18 cellular contexts compared by ENCODE assay signal in genomic region chr6:136718486-136718885, GRCh38.
DNase-seq lines count a peak whose midpoint lies in the region; ATAC-seq, FAIRE-seq and TF ChIP-seq lines count a peak whose summit lies in the region.
"Had no signal": no experiment of that assay in that cellular context is flagged by ENCODE, and none has a peak within 500 bp of the region (broad histone marks: within the 10 kb centered on the region; RNA-seq: fewer than 3 reads in every experiment).

No MANE protein-coding gene starts in this region.

- H2AFZ ChIP-seq in OCI-LY7 (ENCODE audit: low read length) (no peak overlapping the region), GM12878 (ENCODE audit: control insufficient read depth, low read depth, low read length) (no peak overlapping the region)

- TF ChIP-seq CTCF in heart left ventricle (IDR thresholded peaks at IDR 0.05) (no peak), OCI-LY7 (conservative IDR thresholded peaks at IDR 0.05; ENCODE audit: low read length) (no peak; the same call in 1 of the 2 replicates), GM12878 (IDR thresholded peaks at IDR 0.05 in 2 of 3, conservative IDR thresholded peaks at IDR 0.05 in 1 of 3; ENCODE audit: control insufficient read depth in 2 of 3, extremely low read depth in 1 of 3, insufficient read depth in 1 of 3, low read depth in 3 of 3, low read length in 3 of 3) (no peak)

- ATAC-seq in heart left ventricle (no peak), GM12878 (no peak)
- no peak for ATAC-seq in stimulated activated memory B cell treated with anti-CD40 and anti-IgM and Interleukin-4, amounts not matched to agents 10 μg/mL and 1 μg/mL and 100 μg/mL, for 72 hours
- ATAC-seq: HepG2 had no signal

- H3K4me1 Mint-ChIP-seq in stimulated activated memory B cell treated with anti-CD40 and anti-IgM and Interleukin-4, amounts not matched to agents 10 μg/mL and 1 μg/mL and 100 μg/mL, for 72 hours, result peaks cover 51% of the 10 kb centered on the region

- H3K9me3 ChIP-seq in heart left ventricle (peaks cover 0 to 9% (median 4%) of the 10 kb centered on the region in 12 donors), OCI-LY7 (ENCODE audit: low read length) (peaks cover 8% of the 10 kb centered on the region; the same call in 1 of the 2 replicates), GM12878 (replicated peaks; ENCODE audit: control insufficient read depth, insufficient read depth, low read length) (no peaks in the 10 kb centered on the region; the same call in 1 of the 3 replicates)

- H3K4me2 ChIP-seq in OCI-LY7 (ENCODE audit: low read length) (peak overlapping the region; percentile 99), GM12878 (ENCODE audit: control insufficient read depth, insufficient read depth) (peak overlapping the region; percentile 84)

- CTCF ChIA-PET in OCI-LY7 (lab: Charles Lee; ENCODE audit: unreplicated experiment), result interaction anchor here (1.0 to 5.7 kb wide), 3 partner anchors 54 to 74 kb away, joined by 3 to 43 read pairs (median 9); partner anchors contain the start of gene MAP3K5
- CTCF ChIA-PET in GM12878 (lab: Yijun Ruan, JAX), result interaction anchor here (0.7 to 7.9 kb wide), 12 partner anchors 8 to 453 kb away, joined by 3 to 136 read pairs (median 12); partner anchors contain the start of gene MAP3K5

- 19 to 52% (median 31%) methylated on average over 1 of the region's 1 CpG for WGBS in heart left ventricle, 4 donors
- WGBS in GM12878 (ENCODE audit: insufficient coverage, insufficient replicate concordance, low lambda C conversion rate, missing lambda C conversion rate), result 92% methylated on average over 1 of the region's 1 CpG

- no peak overlapping the region for H3K4me3 Mint-ChIP-seq in stimulated activated memory B cell treated with anti-CD40 and anti-IgM and Interleukin-4, amounts not matched to agents 10 μg/mL and 1 μg/mL and 100 μg/mL, for 72 hours

- peak overlapping the region; percentile 74 for H3K27ac Mint-ChIP-seq in stimulated activated memory B cell treated with anti-CD40 and anti-IgM and Interleukin-4, amounts not matched to agents 10 μg/mL and 1 μg/mL and 100 μg/mL, for 72 hours

- H3K4me1 ChIP-seq in heart left ventricle (peaks cover 0 to 54% (median 25%) of the 10 kb centered on the region in 12 donors), OCI-LY7 (ENCODE audit: insufficient read depth, low read length, poor library complexity, severe bottlenecking) (peaks cover 64% of the 10 kb centered on the region), GM12878 (ENCODE audit: control insufficient read depth, insufficient read depth, low read length) (peaks cover 41% of the 10 kb centered on the region)
- H3K4me1 ChIP-seq: SJSA1 had no signal

- H3K27ac ChIP-seq in heart left ventricle, result peak overlapping the region in 9 of 12 donors; percentile 20 to 78 (median 54)
- H3K27ac ChIP-seq in OCI-LY7 (ENCODE audit: low read depth, low read length, poor library complexity, severe bottlenecking), result peak overlapping the region; percentile 93
- peak overlapping the region; percentile 97 for H3K27ac ChIP-seq in GM12878 (ENCODE audit: control insufficient read depth, insufficient read depth)
- H3K27ac ChIP-seq: SJSA1 had no signal

- H3K9me3 Mint-ChIP-seq in stimulated activated memory B cell treated with anti-CD40 and anti-IgM and Interleukin-4, amounts not matched to agents 10 μg/mL and 1 μg/mL and 100 μg/mL, for 72 hours, result no peaks in the 10 kb centered on the region

- H3K36me3 Mint-ChIP-seq in stimulated activated memory B cell treated with anti-CD40 and anti-IgM and Interleukin-4, amounts not matched to agents 10 μg/mL and 1 μg/mL and 100 μg/mL, for 72 hours, result peaks cover 7% of the 10 kb centered on the region

- no peak overlapping the region for H3K4me3 ChIP-seq in heart left ventricle
- H3K4me3 ChIP-seq in OCI-LY7 (ENCODE audit: low read depth, low read length, poor library complexity, severe bottlenecking), result no peak overlapping the region
- no peak overlapping the region for H3K4me3 ChIP-seq in GM12878
- H3K4me3 ChIP-seq: SJSA1 had no signal

- TF ChIP-seq POLR2A in heart left ventricle (IDR thresholded peaks at IDR 0.05), result no peak
- no peak for TF ChIP-seq POLR2A in GM12878 (IDR thresholded peaks at IDR 0.05; ENCODE audit: low read depth, low read length)

- no peak for TF ChIP-seq RAD21 in GM12878 (IDR thresholded peaks at IDR 0.05; ENCODE audit: insufficient read depth, low read depth, low read length)

- H3K27me3 Mint-ChIP-seq in stimulated activated memory B cell treated with anti-CD40 and anti-IgM and Interleukin-4, amounts not matched to agents 10 μg/mL and 1 μg/mL and 100 μg/mL, for 72 hours, result no peaks in the 10 kb centered on the region

- no TSS peak for BruUV-seq in OCI-LY7 (replicated peaks; lab: Mats Ljungman, UMichigan)
- no TSS peak for BruUV-seq in GM12878 (replicated peaks; lab: Mats Ljungman, UMichigan)

- H4K20me1 ChIP-seq in OCI-LY7 (ENCODE audit: insufficient read depth, low read length) (no peaks in the 10 kb centered on the region), GM12878 (ENCODE audit: control insufficient read depth, insufficient read depth) (no peaks in the 10 kb centered on the region)

- no peak for FAIRE-seq in GM12878 (lab: Jason Lieb, UNC)
- FAIRE-seq: H1, HepG2 had no signal

- peak overlapping the region; percentile 21 for H3K9ac ChIP-seq in GM12878 (ENCODE audit: control insufficient read depth, insufficient read depth, low read length)

- no peaks in the 10 kb centered on the region for H3K9me2 ChIP-seq in OCI-LY7 (ENCODE audit: insufficient read depth, low read length)

- no peak for DNase-seq in heart left ventricle
- no peak for DNase-seq in cardiac septum (ENCODE audit: low spot score)
- DNase-seq in OCI-LY7 (ENCODE audit: low spot score), result no peak
- DNase-seq in GM12878 (ENCODE audit: low read depth, low spot score), result no peak
- DNase-seq in stimulated activated naive CD4-positive, alpha-beta T cell treated with Interleukin-2 at 50 U/mL for 16 hours (lab: John Stamatoyannopoulos, UW), result no peak
- no peak for DNase-seq in C1 segment of cervical spinal cord (lab: John Stamatoyannopoulos, UW)
- no peak for DNase-seq in occipital lobe (lab: John Stamatoyannopoulos, UW)
- DNase-seq: 8988T, DMS53, Karpas-422, NCI-H1417 treated with DMSO at 0.1 percent for 48 hours, NCI-H2029, NCI-H510A treated with DMSO at 0.1 percent for 48 hours, RPMI8226 had no signal

- no peak for TF ChIP-seq EP300 in GM12878 (IDR thresholded peaks at IDR 0.05; ENCODE audit: borderline replicate concordance in 1 of 2, control insufficient read depth in 1 of 2, low read depth in 2 of 2, low read length in 2 of 2)

- SMC1A ChIA-PET in GM12878 (lab: Charles Lee; ENCODE audit: uncharacterized antibody, unreplicated experiment), result interaction anchor here (1.1 to 20.2 kb wide), 14 partner anchors 9 to 125 kb away, joined by 3 to 446 read pairs (median 18); partner anchors contain the start of gene MAP3K5

- RAD21 ChIA-PET in GM12878 (lab: Charles Lee; ENCODE audit: unreplicated experiment), result interaction anchor here (0.9 to 14.4 kb wide), 16 partner anchors 11 to 73 kb away, joined by 3 to 405 read pairs (median 18); partner anchors contain the start of gene MAP3K5

- H3K79me2 ChIP-seq in OCI-LY7 (ENCODE audit: insufficient read depth, low read depth, low read length) (peaks cover 74% of the 10 kb centered on the region; the same call in 1 of the 2 replicates), GM12878 (ENCODE audit: control insufficient read depth, insufficient read depth, low read length) (peaks cover 82% of the 10 kb centered on the region)

- H3K27me3 ChIP-seq in heart left ventricle (no peaks in the 10 kb centered on the region), GM12878 (replicated peaks in 1 of 2; ENCODE audit: control insufficient read depth in 2 of 2, insufficient read depth in 2 of 2, low read length in 1 of 2) (no peaks in the 10 kb centered on the region)
- H3K27me3 ChIP-seq: SJSA1 had no signal

- intact Hi-C loops in heart left ventricle (cut with DNase I) (loop anchor here in 4 of 10 donors (5.0 to 10.0 kb wide), 3 partner anchors 44 to 74 kb away; partner anchors contain the start of gene MAP3K5 (in 2 of the 4)), cardiac septum (cut with DNase I) (loop anchor here (5.0 kb wide), 1 partner anchor 71 kb away; no protein-coding TSS in a partner anchor), OCI-LY7 (cut with micrococcal nuclease; ENCODE audit: unreplicated experiment) (loop anchor here (10.0 kb wide), 1 partner anchor 1036 kb away; no protein-coding TSS in a partner anchor), GM12878 (cut with micrococcal nuclease; ENCODE audit: unreplicated experiment) (no loop called here)

- POLR2A ChIA-PET in OCI-LY7 (lab: Charles Lee) (interaction anchor here (0.6 to 9.5 kb wide), 13 partner anchors 9 to 533 kb away, joined by 3 to 156 read pairs (median 4); partner anchors contain the start of gene MAP3K5), GM12878 (lab: Charles Lee) (interaction anchor here (0.9 to 10.5 kb wide), 9 partner anchors 10 to 74 kb away, joined by 3 to 265 read pairs (median 6); partner anchors contain the start of gene MAP3K5)

- in situ Hi-C loops in GM12878 (cut with MboI), result loop anchor here (5.0 kb wide), 1 partner anchor 69 kb away; no protein-coding TSS in a partner anchor

- H3K36me3 ChIP-seq in heart left ventricle (no peaks in the 10 kb centered on the region), OCI-LY7 (ENCODE audit: insufficient read depth, low read length) (peaks cover 6% of the 10 kb centered on the region; the same call in 1 of the 2 replicates), GM12878 (ENCODE audit: control insufficient read depth in 2 of 2, insufficient read depth in 2 of 2, low read length in 1 of 2) (peaks cover 0 to 11% of the 10 kb centered on the region in 2 experiments; a peak in 3 of 4 replicates)

TF ChIP-seq in GM12878, 131 proteins besides CTCF, POLR2A, EP300 and RAD21 (continues in another document):
- TF ChIP-seq YY1 (IDR thresholded peaks at IDR 0.05; ENCODE audit: low read depth, low read length) (no peak), MYC (IDR thresholded peaks at IDR 0.05; ENCODE audit: insufficient read depth, insufficient read length, insufficient replicate concordance, low read length, severe bottlenecking) (no peak), CBFB (IDR thresholded peaks at IDR 0.05; ENCODE audit: low read depth) (no peak)
